ENCODE assay signal across 8 cellular contexts in genomic region chr2:218217366-218218309, GRCh38. TPM values are rescaled to one million over a fixed set of nuclear protein-coding genes. Genes with fewer than 3 reads are reported as not detected.
DNase-seq lines count a peak whose midpoint lies in the region; TF ChIP-seq lines count a peak whose summit lies in the region.

No MANE protein-coding gene starts in this region.

- 0 out of 2 replicates have a peak, but pooled peaks cover 3% of the 10 kb centered on the region for H3K4me1 ChIP-seq in H9 (ENCODE audit: insufficient read depth, low read length)

- no peak for TF ChIP-seq CTCF in GM06990 (IDR thresholded peaks at IDR 0.05; ENCODE audit: insufficient read depth, low read length, poor library complexity, severe bottlenecking)
- no peak for TF ChIP-seq CTCF in H9 (conservative IDR thresholded peaks at IDR 0.05)

- H3K36me3 Mint-ChIP-seq in H9 (ENCODE audit: insufficient read depth in 1 of 3, low read depth in 3 of 3): peaks cover 0 to 15% (median 15%) of the 10 kb centered on the region in 3 experiments; a peak in 5 of 7 replicates

- H3K4me2 ChIP-seq in H9 (ENCODE audit: insufficient read depth, insufficient read length, low read length): peak overlapping the region; percentile 87

- H2AK5ac ChIP-seq in H9 (ENCODE audit: insufficient read length, low read length): no peak overlapping the region

- no peak overlapping the region for H3K4ac ChIP-seq in H9 (ENCODE audit: low read depth, low read length)

- H3K79me1 ChIP-seq in H9 (ENCODE audit: insufficient read depth, low read depth, low read length, poor library complexity, severe bottlenecking): peaks cover 8% of the 10 kb centered on the region

- H4K91ac ChIP-seq in H9 (ENCODE audit: insufficient read length, low read depth, low read length): no peak overlapping the region

- peaks cover 35% of the 10 kb centered on the region; the same call in 1 of the 2 replicates for H3K79me2 ChIP-seq in H9 (ENCODE audit: insufficient read depth, low read length)

- no peak overlapping the region for H4K5ac ChIP-seq in H9 (ENCODE audit: insufficient read length, low read depth, low read length)

- H2AFZ ChIP-seq in H9 (ENCODE audit: low read length): no peak overlapping the region

- DNase-seq in GM06990 (ENCODE audit: extremely low read depth, insufficient read length): peak; percentile 76
- DNase-seq in H9: peak; percentile 36
- DNase-seq in NCI-H510A (lab: John Stamatoyannopoulos, UW): peak; percentile 8
- DNase-seq in activated CD8-positive, alpha-beta memory T cell treated with anti-CD3 and anti-CD28 coated beads, Interleukin-2, amount 50 U/mL, for 48 hours: peak; percentile 86
- no peak for DNase-seq in epithelial cell of prostate (ENCODE audit: low read depth, low spot score)
- peak; percentile 43 for DNase-seq in myocyte (ENCODE audit: low read depth)
- peak; percentile 64 to 77 for DNase-seq in stimulated activated CD8-positive, alpha-beta memory T cell treated with anti-CD3 and anti-CD28 coated beads, Interleukin-7, amount 100 ng/mL, for 48 hours (ENCODE audit: extremely low read depth in 1 of 2, low read depth in 1 of 2)
- no peak for DNase-seq in middle frontal gyrus (ENCODE audit: extremely low spot score, low spot score)

- peak overlapping the region; percentile 61 to 88 (median 73); a peak in 6 of 7 replicates for H3K27ac Mint-ChIP-seq in H9

- H2BK5ac ChIP-seq in H9 (ENCODE audit: insufficient read length, low read length): no peak overlapping the region

- H3K23me2 ChIP-seq in H9 (ENCODE audit: insufficient read length, low read depth, low read length, poor library complexity, severe bottlenecking): peaks cover 11% of the 10 kb centered on the region

- H3K4me1 Mint-ChIP-seq in H9: peaks cover 29 to 30% of the 10 kb centered on the region in 2 experiments

- no peak overlapping the region for H3T11ph ChIP-seq in H9 (ENCODE audit: low read length)

- H3K9ac ChIP-seq in H9 (ENCODE audit: extremely low read depth, insufficient read length, low read length): peak overlapping the region; percentile 81

- H3K9me3 Mint-ChIP-seq in H9: no peaks in the 10 kb centered on the region

- H3K4me3 Mint-ChIP-seq in H9: peak overlapping the region; percentile 85 to 91

- no peaks in the 10 kb centered on the region for H3K9me3 ChIP-seq in H9 (ENCODE audit: control insufficient read depth, low read depth, low read length)

- peak overlapping the region; percentile 60 for H3K18ac ChIP-seq in H9 (ENCODE audit: insufficient read length, low read depth, low read length)

- no peak overlapping the region for H2BK15ac ChIP-seq in H9 (ENCODE audit: low read depth, low read length)

- no peak overlapping the region for H2BK20ac ChIP-seq in H9 (ENCODE audit: low read depth, low read length, poor library complexity, severe bottlenecking)

- H2BK12ac ChIP-seq in H9 (ENCODE audit: insufficient read length, low read depth, low read length): no peak overlapping the region

- no peak overlapping the region for H3K23ac ChIP-seq in H9 (ENCODE audit: insufficient read length, low read depth, low read length)

- no CpG with 5 or more reads among the region's 47 CpGs for WGBS in H9 (ENCODE audit: extremely low coverage, insufficient read length, low lambda C conversion rate)

- H3K4me3 ChIP-seq in GM06990 (replicated peaks; ENCODE audit: low read depth, low read length): peak overlapping the region; percentile 84

- H3K27me3 Mint-ChIP-seq in H9 (ENCODE audit: low read depth): peaks cover 1% of the 10 kb centered on the region; the same call in 1 of the 2 replicates

- peak overlapping the region; percentile 18 for H3K14ac ChIP-seq in H9 (ENCODE audit: insufficient read depth, low read length)

- no peaks in the 10 kb centered on the region for H3K27me3 ChIP-seq in GM06990 (replicated peaks; ENCODE audit: control insufficient read depth, insufficient read depth, low read length)
- no peaks in the 10 kb centered on the region for H3K27me3 ChIP-seq in H9 (ENCODE audit: insufficient read depth, low read length)

- H3K36me3 ChIP-seq in GM06990 (ENCODE audit: control insufficient read depth, insufficient read depth, low read length): no peaks in the 10 kb centered on the region; the same call in 1 of the 2 replicates

- no peak overlapping the region for H3K56ac ChIP-seq in H9 (ENCODE audit: insufficient read length, low read depth, low read length)

- no peak overlapping the region for H4K8ac ChIP-seq in H9 (replicated peaks; ENCODE audit: insufficient read length, low read depth, low read length)

- H2BK120ac ChIP-seq in H9 (ENCODE audit: low read depth, low read length, poor library complexity, severe bottlenecking): no peak overlapping the region

- H4K20me1 ChIP-seq in H9 (ENCODE audit: control insufficient read depth, insufficient read depth, insufficient read length): no peaks in the 10 kb centered on the region

- H3K27ac ChIP-seq in H9 (ENCODE audit: insufficient read length, low read depth, low read length): no peak overlapping the region
- peak overlapping the region; percentile 95 for H3K27ac ChIP-seq in epithelial cell of prostate

RNA-seq across cellular contexts. Expression of gene ARPC2, which starts 0.6 kb away (rescaled TPM):
- total RNA-seq in H9 (2021) (197 and 204 TPM in 2 replicates), myocyte (237 and 270 TPM in 2 replicates)
- polyA plus RNA-seq in myocyte (2012): 392 TPM

RNA-seq across cellular contexts. Expression of gene GPBAR1, which starts 43.2 kb away (rescaled TPM):
- 0.37 and 0.44 TPM in 2 replicates for total RNA-seq in H9 (2021)
- total RNA-seq in myocyte: 0.57 and 1.1 TPM in 2 replicates
- 0.69 TPM for polyA plus RNA-seq in myocyte (2012)

RNA-seq across cellular contexts. Expression of gene CXCR1, which starts 50.9 kb away (rescaled TPM):
- not detected in 2 replicates for total RNA-seq in H9 (2021)
- not detected in 2 replicates for total RNA-seq in myocyte
- polyA plus RNA-seq in myocyte (2012): not detected

RNA-seq across cellular contexts. Expression of gene AAMP, which starts 52.3 kb away (rescaled TPM):
- total RNA-seq in H9 (2021) (103 and 106 TPM in 2 replicates), myocyte (173 and 198 TPM in 2 replicates)
- 108 TPM for polyA plus RNA-seq in myocyte (2012)

RNA-seq across cellular contexts. Expression of gene PNKD, which starts 52.7 kb away (rescaled TPM):
- total RNA-seq in H9 (2021) (31.6 and 32.3 TPM in 2 replicates), myocyte (30.6 and 37.8 TPM in 2 replicates)
- 82.9 TPM for polyA plus RNA-seq in myocyte (2012)

Comparison
In these comparisons a context has a peak if more than half of its experiments do, and no peak if none do; other contexts are left out.
1. DNase-seq: peak in GM06990 (single experiment), H9 (single experiment), NCI-H510A (single experiment), activated CD8-positive, alpha-beta memory T cell treated with anti-CD3 and anti-CD28 coated beads, Interleukin-2, amount 50 U/mL, for 48 hours (single experiment), myocyte (single experiment) and stimulated activated CD8-positive, alpha-beta memory T cell treated with anti-CD3 and anti-CD28 coated beads, Interleukin-7, amount 100 ng/mL, for 48 hours (2 of 2); none in epithelial cell of prostate (single experiment) and middle frontal gyrus (single experiment).